Comparison of ENCODE assay signal across 1 cellular context in the genomic region with DNA sequence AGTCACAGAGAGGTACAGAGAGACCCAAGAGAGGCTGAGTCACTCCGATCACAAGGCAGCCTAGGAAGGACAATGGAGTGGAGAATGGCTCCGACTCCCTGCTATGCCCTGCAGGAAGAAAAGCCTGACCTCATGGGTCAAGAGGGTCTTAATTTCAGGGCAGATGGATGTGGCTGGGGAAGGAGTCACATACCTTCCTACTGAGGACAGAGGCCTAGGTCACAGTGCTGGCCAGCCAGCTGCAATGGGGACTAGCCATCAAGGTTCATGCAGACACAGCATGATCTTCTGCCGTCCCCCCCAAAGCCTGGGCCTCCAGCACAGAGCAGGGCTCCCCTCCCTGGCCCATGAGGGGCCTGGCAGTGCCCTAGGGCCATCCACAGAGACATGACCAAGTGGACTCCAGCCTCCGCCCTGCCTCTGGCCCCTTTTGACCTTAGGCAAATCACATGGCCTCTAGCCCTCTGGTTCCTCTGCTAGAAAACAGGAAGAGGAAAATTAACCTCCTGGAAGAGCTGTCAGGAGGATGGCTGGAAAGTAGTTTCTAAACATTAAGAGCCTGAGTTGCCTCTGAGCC.
TF ChIP-seq lines count a peak whose summit lies in the region.

No MANE protein-coding gene starts in this region.

TF ChIP-seq in HepG2, 621 proteins besides CTCF, POLR2A, EP300 and RAD21 (continued from another document and continues in another):
- TF ChIP-seq ZKSCAN1 (IDR thresholded peaks at IDR 0.05; ENCODE audit: low read length) (no peak), REL (CRISPR knock-in tag; conservative IDR thresholded peaks at IDR 0.05) (no peak), ZNF709 (CRISPR knock-in tag; IDR thresholded peaks at IDR 0.05) (no peak), ZFP36L1 (CRISPR knock-in tag; IDR thresholded peaks at IDR 0.05) (no peak), ZNF567 (CRISPR knock-in tag; IDR thresholded peaks at IDR 0.05; ENCODE audit: borderline replicate concordance) (no peak), ZNF652 (CRISPR knock-in tag; IDR thresholded peaks at IDR 0.05; ENCODE audit: borderline replicate concordance, low read depth) (no peak), SP2 (CRISPR knock-in tag; IDR thresholded peaks at IDR 0.05) (no peak), ETV5 (CRISPR knock-in tag; IDR thresholded peaks at IDR 0.05; ENCODE audit: borderline replicate concordance) (peak; percentile 59; the same call in 1 of the 2 replicates), SNAI1 (CRISPR knock-in tag; IDR thresholded peaks at IDR 0.05; ENCODE audit: borderline replicate concordance) (no peak), ZNF24 (IDR thresholded peaks at IDR 0.05) (no peak), ZFAT (CRISPR knock-in tag; conservative IDR thresholded peaks at IDR 0.05) (no peak), ZNF564 (CRISPR knock-in tag; IDR thresholded peaks at IDR 0.05) (no peak), ZNF746 (CRISPR knock-in tag; IDR thresholded peaks at IDR 0.05) (0 out of 2 replicates have a peak, but pooled peaks have one; percentile 11), SIN3A (IDR thresholded peaks at IDR 0.05; ENCODE audit: borderline replicate concordance, low read depth, low read length) (peak; percentile 32; the same call in 1 of the 2 replicates), TEAD3 (CRISPR knock-in tag; optimal IDR thresholded peaks at IDR 0.05; ENCODE audit: borderline replicate concordance) (no peak), ZNF33A (CRISPR knock-in tag; IDR thresholded peaks at IDR 0.05; ENCODE audit: borderline replicate concordance) (no peak), ELF3 (CRISPR knock-in tag; IDR thresholded peaks at IDR 0.05) (peak; percentile 65; the same call in 1 of the 2 replicates), ZNF614 (CRISPR knock-in tag; IDR thresholded peaks at IDR 0.05; ENCODE audit: borderline replicate concordance) (no peak), NR2F1 (CRISPR knock-in tag; IDR thresholded peaks at IDR 0.05) (peak; percentile 48 to 79; a peak in 2 of 4 replicates), ZNF660 (CRISPR knock-in tag; IDR thresholded peaks at IDR 0.05; ENCODE audit: borderline replicate concordance, low read depth) (no peak), NR2C2 (CRISPR knock-in tag; IDR thresholded peaks at IDR 0.05; ENCODE audit: borderline replicate concordance) (0 out of 2 replicates have a peak, but pooled peaks have one; percentile 32), ZNF441 (CRISPR knock-in tag; IDR thresholded peaks at IDR 0.05; ENCODE audit: borderline replicate concordance) (no peak), TCF12 (IDR thresholded peaks at IDR 0.05) (no peak), TCF12 (CRISPR knock-in tag; IDR thresholded peaks at IDR 0.05) (no peak), NFYB (CRISPR knock-in tag; IDR thresholded peaks at IDR 0.05) (no peak), ELF1 (CRISPR knock-in tag; IDR thresholded peaks at IDR 0.05) (peak; percentile 54), ZNF3 (CRISPR knock-in tag; IDR thresholded peaks at IDR 0.05) (no peak), ZNF205 (CRISPR knock-in tag; IDR thresholded peaks at IDR 0.05) (no peak), ZBTB8A (CRISPR knock-in tag; IDR thresholded peaks at IDR 0.05; ENCODE audit: borderline replicate concordance, low read depth) (no peak), YEATS4 (CRISPR knock-in tag; IDR thresholded peaks at IDR 0.05; ENCODE audit: borderline replicate concordance) (peak; percentile 36; the same call in 1 of the 2 replicates)
- TF ChIP-seq, protein P1, sequence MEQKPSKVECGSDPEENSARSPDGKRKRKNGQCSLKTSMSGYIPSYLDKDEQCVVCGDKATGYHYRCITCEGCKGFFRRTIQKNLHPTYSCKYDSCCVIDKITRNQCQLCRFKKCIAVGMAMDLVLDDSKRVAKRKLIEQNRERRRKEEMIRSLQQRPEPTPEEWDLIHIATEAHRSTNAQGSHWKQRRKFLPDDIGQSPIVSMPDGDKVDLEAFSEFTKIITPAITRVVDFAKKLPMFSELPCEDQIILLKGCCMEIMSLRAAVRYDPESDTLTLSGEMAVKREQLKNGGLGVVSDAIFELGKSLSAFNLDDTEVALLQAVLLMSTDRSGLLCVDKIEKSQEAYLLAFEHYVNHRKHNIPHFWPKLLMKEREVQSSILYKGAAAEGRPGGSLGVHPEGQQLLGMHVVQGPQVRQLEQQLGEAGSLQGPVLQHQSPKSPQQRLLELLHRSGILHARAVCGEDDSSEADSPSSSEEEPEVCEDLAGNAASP (CRISPR knock-in tag; IDR thresholded peaks at IDR 0.05; ENCODE audit: borderline replicate concordance): peak; percentile 79; the same call in 1 of the 2 replicates
- TF ChIP-seq, protein P2, sequence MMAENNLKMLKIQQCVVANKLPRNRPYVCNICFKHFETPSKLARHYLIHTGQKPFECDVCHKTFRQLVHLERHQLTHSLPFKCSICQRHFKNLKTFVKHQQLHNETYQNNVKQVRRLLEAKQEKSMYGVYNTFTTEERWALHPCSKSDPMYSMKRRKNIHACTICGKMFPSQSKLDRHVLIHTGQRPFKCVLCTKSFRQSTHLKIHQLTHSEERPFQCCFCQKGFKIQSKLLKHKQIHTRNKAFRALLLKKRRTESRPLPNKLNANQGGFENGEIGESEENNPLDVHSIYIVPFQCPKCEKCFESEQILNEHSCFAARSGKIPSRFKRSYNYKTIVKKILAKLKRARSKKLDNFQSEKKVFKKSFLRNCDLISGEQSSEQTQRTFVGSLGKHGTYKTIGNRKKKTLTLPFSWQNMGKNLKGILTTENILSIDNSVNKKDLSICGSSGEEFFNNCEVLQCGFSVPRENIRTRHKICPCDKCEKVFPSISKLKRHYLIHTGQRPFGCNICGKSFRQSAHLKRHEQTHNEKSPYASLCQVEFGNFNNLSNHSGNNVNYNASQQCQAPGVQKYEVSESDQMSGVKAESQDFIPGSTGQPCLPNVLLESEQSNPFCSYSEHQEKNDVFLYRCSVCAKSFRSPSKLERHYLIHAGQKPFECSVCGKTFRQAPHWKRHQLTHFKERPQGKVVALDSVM (CRISPR knock-in tag; IDR thresholded peaks at IDR 0.05): peak; percentile 73
- TF ChIP-seq, protein P3, sequence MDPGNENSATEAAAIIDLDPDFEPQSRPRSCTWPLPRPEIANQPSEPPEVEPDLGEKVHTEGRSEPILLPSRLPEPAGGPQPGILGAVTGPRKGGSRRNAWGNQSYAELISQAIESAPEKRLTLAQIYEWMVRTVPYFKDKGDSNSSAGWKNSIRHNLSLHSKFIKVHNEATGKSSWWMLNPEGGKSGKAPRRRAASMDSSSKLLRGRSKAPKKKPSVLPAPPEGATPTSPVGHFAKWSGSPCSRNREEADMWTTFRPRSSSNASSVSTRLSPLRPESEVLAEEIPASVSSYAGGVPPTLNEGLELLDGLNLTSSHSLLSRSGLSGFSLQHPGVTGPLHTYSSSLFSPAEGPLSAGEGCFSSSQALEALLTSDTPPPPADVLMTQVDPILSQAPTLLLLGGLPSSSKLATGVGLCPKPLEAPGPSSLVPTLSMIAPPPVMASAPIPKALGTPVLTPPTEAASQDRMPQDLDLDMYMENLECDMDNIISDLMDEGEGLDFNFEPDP (CRISPR knock-in tag; conservative IDR thresholded peaks at IDR 0.05): no peak
- TF ChIP-seq, protein P4, sequence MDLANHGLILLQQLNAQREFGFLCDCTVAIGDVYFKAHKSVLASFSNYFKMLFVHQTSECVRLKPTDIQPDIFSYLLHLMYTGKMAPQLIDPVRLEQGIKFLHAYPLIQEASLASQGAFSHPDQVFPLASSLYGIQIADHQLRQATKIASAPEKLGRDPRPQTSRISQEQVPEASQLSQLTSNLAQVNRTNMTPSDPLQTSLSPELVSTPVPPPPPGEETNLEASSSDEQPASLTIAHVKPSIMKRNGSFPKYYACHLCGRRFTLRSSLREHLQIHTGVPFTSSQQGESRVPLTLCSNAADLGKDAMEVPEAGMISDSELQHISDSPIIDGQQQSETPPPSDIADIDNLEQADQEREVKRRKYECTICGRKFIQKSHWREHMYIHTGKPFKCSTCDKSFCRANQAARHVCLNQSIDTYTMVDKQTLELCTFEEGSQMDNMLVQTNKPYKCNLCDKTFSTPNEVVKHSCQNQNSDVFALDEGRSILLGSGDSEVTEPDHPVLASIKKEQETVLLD (CRISPR knock-in tag; IDR thresholded peaks at IDR 0.05; ENCODE audit: low read depth): no peak
- TF ChIP-seq, protein P5, sequence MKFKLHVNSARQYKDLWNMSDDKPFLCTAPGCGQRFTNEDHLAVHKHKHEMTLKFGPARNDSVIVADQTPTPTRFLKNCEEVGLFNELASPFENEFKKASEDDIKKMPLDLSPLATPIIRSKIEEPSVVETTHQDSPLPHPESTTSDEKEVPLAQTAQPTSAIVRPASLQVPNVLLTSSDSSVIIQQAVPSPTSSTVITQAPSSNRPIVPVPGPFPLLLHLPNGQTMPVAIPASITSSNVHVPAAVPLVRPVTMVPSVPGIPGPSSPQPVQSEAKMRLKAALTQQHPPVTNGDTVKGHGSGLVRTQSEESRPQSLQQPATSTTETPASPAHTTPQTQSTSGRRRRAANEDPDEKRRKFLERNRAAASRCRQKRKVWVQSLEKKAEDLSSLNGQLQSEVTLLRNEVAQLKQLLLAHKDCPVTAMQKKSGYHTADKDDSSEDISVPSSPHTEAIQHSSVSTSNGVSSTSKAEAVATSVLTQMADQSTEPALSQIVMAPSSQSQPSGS (CRISPR knock-in tag; IDR thresholded peaks at IDR 0.05): no peak
- TF ChIP-seq, protein P6, sequence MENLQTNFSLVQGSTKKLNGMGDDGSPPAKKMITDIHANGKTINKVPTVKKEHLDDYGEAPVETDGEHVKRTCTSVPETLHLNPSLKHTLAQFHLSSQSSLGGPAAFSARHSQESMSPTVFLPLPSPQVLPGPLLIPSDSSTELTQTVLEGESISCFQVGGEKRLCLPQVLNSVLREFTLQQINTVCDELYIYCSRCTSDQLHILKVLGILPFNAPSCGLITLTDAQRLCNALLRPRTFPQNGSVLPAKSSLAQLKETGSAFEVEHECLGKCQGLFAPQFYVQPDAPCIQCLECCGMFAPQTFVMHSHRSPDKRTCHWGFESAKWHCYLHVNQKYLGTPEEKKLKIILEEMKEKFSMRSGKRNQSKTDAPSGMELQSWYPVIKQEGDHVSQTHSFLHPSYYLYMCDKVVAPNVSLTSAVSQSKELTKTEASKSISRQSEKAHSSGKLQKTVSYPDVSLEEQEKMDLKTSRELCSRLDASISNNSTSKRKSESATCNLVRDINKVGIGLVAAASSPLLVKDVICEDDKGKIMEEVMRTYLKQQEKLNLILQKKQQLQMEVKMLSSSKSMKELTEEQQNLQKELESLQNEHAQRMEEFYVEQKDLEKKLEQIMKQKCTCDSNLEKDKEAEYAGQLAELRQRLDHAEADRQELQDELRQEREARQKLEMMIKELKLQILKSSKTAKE (CRISPR knock-in tag; IDR thresholded peaks at IDR 0.05; ENCODE audit: borderline replicate concordance): peak; percentile 66; the same call in 1 of the 2 replicates
- TF ChIP-seq, protein P7, sequence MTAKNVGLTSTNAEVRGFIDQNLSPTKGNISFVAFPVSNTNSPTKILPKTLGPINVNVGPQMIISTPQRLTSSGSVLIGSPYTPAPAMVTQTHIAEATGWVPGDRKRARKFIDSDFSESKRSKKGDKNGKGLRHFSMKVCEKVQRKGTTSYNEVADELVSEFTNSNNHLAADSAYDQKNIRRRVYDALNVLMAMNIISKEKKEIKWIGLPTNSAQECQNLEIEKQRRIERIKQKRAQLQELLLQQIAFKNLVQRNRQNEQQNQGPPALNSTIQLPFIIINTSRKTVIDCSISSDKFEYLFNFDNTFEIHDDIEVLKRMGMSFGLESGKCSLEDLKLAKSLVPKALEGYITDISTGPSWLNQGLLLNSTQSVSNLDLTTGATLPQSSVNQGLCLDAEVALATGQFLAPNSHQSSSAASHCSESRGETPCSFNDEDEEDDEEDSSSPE (CRISPR knock-in tag; IDR thresholded peaks at IDR 0.05): no peak
- TF ChIP-seq, protein P8, sequence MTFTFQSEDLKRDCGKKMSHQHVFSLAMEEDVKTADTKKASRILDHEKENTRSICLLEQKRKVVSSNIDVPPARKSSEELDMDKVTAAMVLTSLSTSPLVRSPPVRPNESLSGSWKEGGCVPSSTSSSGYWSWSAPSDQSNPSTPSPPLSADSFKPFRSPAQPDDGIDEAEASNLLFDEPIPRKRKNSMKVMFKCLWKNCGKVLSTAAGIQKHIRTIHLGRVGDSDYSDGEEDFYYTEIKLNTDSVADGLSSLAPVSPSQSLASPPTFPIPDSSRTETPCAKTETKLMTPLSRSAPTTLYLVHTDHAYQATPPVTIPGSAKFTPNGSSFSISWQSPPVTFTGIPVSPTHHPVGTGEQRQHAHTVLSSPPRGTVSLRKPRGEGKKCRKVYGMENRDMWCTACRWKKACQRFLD (CRISPR knock-in tag; IDR thresholded peaks at IDR 0.05; ENCODE audit: borderline replicate concordance): 0 out of 2 replicates have a peak, but pooled peaks have one; percentile 80
- TF ChIP-seq, protein P9, sequence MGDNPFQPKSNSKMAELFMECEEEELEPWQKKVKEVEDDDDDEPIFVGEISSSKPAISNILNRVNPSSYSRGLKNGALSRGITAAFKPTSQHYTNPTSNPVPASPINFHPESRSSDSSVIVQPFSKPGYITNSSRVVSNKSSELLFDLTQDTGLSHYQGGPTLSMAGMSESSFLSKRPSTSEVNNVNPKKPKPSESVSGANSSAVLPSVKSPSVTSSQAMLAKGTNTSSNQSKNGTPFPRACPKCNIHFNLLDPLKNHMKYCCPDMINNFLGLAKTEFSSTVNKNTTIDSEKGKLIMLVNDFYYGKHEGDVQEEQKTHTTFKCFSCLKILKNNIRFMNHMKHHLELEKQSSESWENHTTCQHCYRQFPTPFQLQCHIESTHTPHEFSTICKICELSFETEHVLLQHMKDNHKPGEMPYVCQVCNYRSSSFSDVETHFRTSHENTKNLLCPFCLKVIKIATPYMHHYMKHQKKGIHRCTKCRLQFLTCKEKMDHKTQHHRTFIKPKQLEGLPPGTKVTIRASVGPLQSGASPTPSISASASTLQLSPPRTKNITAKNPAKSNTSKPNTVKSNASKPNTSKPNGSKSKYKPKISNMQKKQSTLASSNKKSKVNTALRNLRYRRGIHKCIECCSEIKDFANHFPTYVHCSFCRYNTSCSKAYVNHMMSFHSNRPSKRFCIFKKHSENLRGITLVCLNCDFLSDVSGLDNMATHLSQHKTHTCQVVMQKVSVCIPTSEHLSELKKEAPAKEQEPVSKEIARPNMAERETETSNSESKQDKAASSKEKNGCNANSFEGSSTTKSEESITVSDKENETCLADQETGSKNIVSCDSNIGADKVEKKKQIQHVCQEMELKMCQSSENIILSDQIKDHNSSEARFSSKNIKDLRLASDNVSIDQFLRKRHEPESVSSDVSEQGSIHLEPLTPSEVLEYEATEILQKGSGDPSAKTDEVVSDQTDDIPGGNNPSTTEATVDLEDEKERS (CRISPR knock-in tag; IDR thresholded peaks at IDR 0.05): no peak
- TF ChIP-seq, protein P10, sequence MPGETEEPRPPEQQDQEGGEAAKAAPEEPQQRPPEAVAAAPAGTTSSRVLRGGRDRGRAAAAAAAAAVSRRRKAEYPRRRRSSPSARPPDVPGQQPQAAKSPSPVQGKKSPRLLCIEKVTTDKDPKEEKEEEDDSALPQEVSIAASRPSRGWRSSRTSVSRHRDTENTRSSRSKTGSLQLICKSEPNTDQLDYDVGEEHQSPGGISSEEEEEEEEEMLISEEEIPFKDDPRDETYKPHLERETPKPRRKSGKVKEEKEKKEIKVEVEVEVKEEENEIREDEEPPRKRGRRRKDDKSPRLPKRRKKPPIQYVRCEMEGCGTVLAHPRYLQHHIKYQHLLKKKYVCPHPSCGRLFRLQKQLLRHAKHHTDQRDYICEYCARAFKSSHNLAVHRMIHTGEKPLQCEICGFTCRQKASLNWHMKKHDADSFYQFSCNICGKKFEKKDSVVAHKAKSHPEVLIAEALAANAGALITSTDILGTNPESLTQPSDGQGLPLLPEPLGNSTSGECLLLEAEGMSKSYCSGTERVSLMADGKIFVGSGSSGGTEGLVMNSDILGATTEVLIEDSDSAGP (CRISPR knock-in tag; IDR thresholded peaks at IDR 0.05; ENCODE audit: borderline replicate concordance): peak; percentile 58
- TF ChIP-seq, protein P11, sequence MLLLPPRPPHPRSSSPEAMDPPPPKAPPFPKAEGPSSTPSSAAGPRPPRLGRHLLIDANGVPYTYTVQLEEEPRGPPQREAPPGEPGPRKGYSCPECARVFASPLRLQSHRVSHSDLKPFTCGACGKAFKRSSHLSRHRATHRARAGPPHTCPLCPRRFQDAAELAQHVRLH (CRISPR knock-in tag; IDR thresholded peaks at IDR 0.05; ENCODE audit: borderline replicate concordance, low read depth): no peak
